ENCODE assay signal across 12 cellular contexts in genomic region chr11:35364101-35364780, GRCh38. TPM values are rescaled to one million over a fixed set of nuclear protein-coding genes. Genes with fewer than 3 reads are reported as not detected.
DNase-seq lines count a peak whose midpoint lies in the region; ATAC-seq and TF ChIP-seq lines count a peak whose summit lies in the region.
"Had no signal": no experiment of that assay in that cellular context is flagged by ENCODE, and none has a peak within 500 bp of the region (broad histone marks: within the 10 kb centered on the region; RNA-seq: fewer than 3 reads in every experiment).

No MANE protein-coding gene starts in this region.

- H3K9ac ChIP-seq in muscle layer of colon (ENCODE audit: low read length), result no peak overlapping the region

- H3K27ac ChIP-seq in AG04450 (ENCODE audit: low read depth, low read length), result peak overlapping the region; percentile 25
- peak overlapping the region; percentile 46 for H3K27ac ChIP-seq in muscle layer of colon (ENCODE audit: low read depth, low read length)

- ATAC-seq in esophagus mucosa (peak; percentile 56), GM21360 (IDR thresholded peaks at IDR 0.05; ENCODE audit: unreplicated experiment) (no peak)

- H3K27me3 ChIP-seq in AG04450 (ENCODE audit: control insufficient read depth, insufficient read depth, low read length) (no peaks in the 10 kb centered on the region), muscle layer of colon (ENCODE audit: control insufficient read depth in 1 of 2, insufficient read depth in 2 of 2, low read length in 2 of 2) (no peaks in the 10 kb centered on the region)

- H3K4me1 ChIP-seq in muscle layer of colon (ENCODE audit: insufficient read depth, low read length), result peaks cover 29% of the 10 kb centered on the region

- no peaks in the 10 kb centered on the region; the same call in 1 of the 2 replicates for H3K9me3 ChIP-seq in AG04450 (ENCODE audit: control insufficient read depth, insufficient read depth, low read length)
- H3K9me3 ChIP-seq in muscle layer of colon (ENCODE audit: low read length), result no peaks in the 10 kb centered on the region

- CTCF ChIA-PET in AG04450 (lab: Charles Lee), result interaction anchor here (1.0 to 1.6 kb wide), 2 partner anchors 127 to 438 kb away, joined by 4 to 6 read pairs; no protein-coding TSS in a partner anchor

- POLR2A ChIA-PET in AG04450 (lab: Yijun Ruan, JAX), result interaction anchor here (1.2 to 1.6 kb wide), 3 partner anchors 13 to 387 kb away, joined by 4 to 5 read pairs (median 4); no protein-coding TSS in a partner anchor

- H3K36me3 ChIP-seq in muscle layer of colon (ENCODE audit: insufficient read depth, low read length), result no peaks in the 10 kb centered on the region

- TF ChIP-seq CTCF in AG04450 (IDR thresholded peaks at IDR 0.05; ENCODE audit: low read depth, low read length), result 0 out of 2 replicates have a peak, but pooled peaks have one; percentile 5

- DNase-seq in AG04450 (ENCODE audit: low read depth, low spot score), result no peak
- DNase-seq in NCI-H69 (lab: John Stamatoyannopoulos, UW), result peak; percentile 94
- no peak for DNase-seq in NCI-H1930 (lab: John Stamatoyannopoulos, UW)
- DNase-seq in NCI-H2081 (lab: John Stamatoyannopoulos, UW), result no peak
- DNase-seq in NCI-H187 treated with DMSO at 0.1 percent for 48 hours (lab: John Stamatoyannopoulos, UW), result no peak
- DNase-seq: DMS153, H9, NCI-H1417 treated with DMSO at 0.1 percent for 48 hours had no signal

- no peak overlapping the region for H3K4me3 ChIP-seq in AG04450 (ENCODE audit: low read depth, low read length)
- no peak overlapping the region for H3K4me3 ChIP-seq in muscle layer of colon (ENCODE audit: low read depth in 1 of 2, low read length in 2 of 2)

RNA-seq across cellular contexts. Expression of gene SLC1A2, which starts 55.1 kb away (rescaled TPM):
- 0.97 and 1.1 TPM in 2 replicates for polyA plus RNA-seq in AG04450 (2011; rRNA removed)
- 4.2 and 6.2 TPM in 2 replicates for polyA minus RNA-seq in AG04450 (2011; rRNA and poly(A)+ RNA removed)
- not detected for total RNA-seq in esophagus mucosa
- total RNA-seq: activated CD8-positive, alpha-beta memory T cell treated with anti-CD3 and anti-CD28 coated beads for 36 hours had no signal
